In genomic region chr6:15370730-15371129, GRCh38 we compare ENCODE assay signal across 21 cellular contexts.
DNase-seq lines count a peak whose midpoint lies in the region; ATAC-seq and TF ChIP-seq lines count a peak whose summit lies in the region.
"Had no signal": no experiment of that assay in that cellular context is flagged by ENCODE, and none has a peak within 500 bp of the region (broad histone marks: within the 10 kb centered on the region; RNA-seq: fewer than 3 reads in every experiment).

No MANE protein-coding gene starts in this region.

- H3K27ac ChIP-seq in breast epithelium: no peak overlapping the region
- H3K27ac ChIP-seq: A549, C4-2B, SK-N-MC had no signal

- no peak for ATAC-seq in T-helper 17 cell
- ATAC-seq in esophagus mucosa: peak; percentile 89
- ATAC-seq in stimulated activated effector memory CD8-positive, alpha-beta T cell treated with anti-CD3 and anti-CD28 coated beads, Interleukin-12 subunit alpha, Interleukin-12 subunit beta, amount 100 ng/mL, for 72 hours: no peak
- ATAC-seq: A549, GM12878, Right ventricle myocardium inferior had no signal

- BruUV-seq in MCF 10A (replicated peaks; lab: Mats Ljungman, UMichigan): no TSS peak

- CTCF ChIA-PET in MCF 10A (lab: Yijun Ruan, JAX): interaction anchor here (1.2 kb wide), 1 partner anchor 18 kb away, joined by 4 read pairs; no protein-coding TSS in a partner anchor

- intact Hi-C loops in MCF 10A (cut with micrococcal nuclease) (no loop called here), breast epithelium (cut with DNase I; ENCODE audit: low total_unique reads) (no loop called here)

- peaks cover 0 to 3% of the 10 kb centered on the region in 2 donors for H3K4me1 ChIP-seq in breast epithelium

- H3K36me3 ChIP-seq in breast epithelium: no peaks in the 10 kb centered on the region

- H3K9me3 ChIP-seq in breast epithelium (no peaks in the 10 kb centered on the region), T-helper 17 cell (ENCODE audit: control insufficient read depth, low read length, poor library complexity, severe bottlenecking) (no peaks in the 10 kb centered on the region)
- H3K9me3 ChIP-seq: A549 had no signal

- no peaks in the 10 kb centered on the region for H3K36me3 Mint-ChIP-seq in MCF 10A (ENCODE audit: insufficient read depth, unreplicated experiment)
- no peaks in the 10 kb centered on the region for H3K36me3 Mint-ChIP-seq in T-helper 17 cell (ENCODE audit: low read depth)
- peaks cover 25% of the 10 kb centered on the region for H3K36me3 Mint-ChIP-seq in stimulated activated effector memory CD8-positive, alpha-beta T cell treated with anti-CD3 and anti-CD28 coated beads, Interleukin-12 subunit alpha, Interleukin-12 subunit beta, amount 100 ng/mL, for 72 hours

- H3K9me3 Mint-ChIP-seq in MCF 10A (ENCODE audit: unreplicated experiment): no peaks in the 10 kb centered on the region
- no peaks in the 10 kb centered on the region for H3K9me3 Mint-ChIP-seq in stimulated activated effector memory CD8-positive, alpha-beta T cell treated with anti-CD3 and anti-CD28 coated beads, Interleukin-12 subunit alpha, Interleukin-12 subunit beta, amount 100 ng/mL, for 72 hours

- POLR2A ChIA-PET in MCF 10A (lab: Yijun Ruan, JAX): interaction anchor here (1.0 to 1.5 kb wide), 5 partner anchors 16 to 124 kb away, joined by 3 to 4 read pairs (median 3); no protein-coding TSS in a partner anchor

- peak; percentile 66 for DNase-seq in MCF 10A (ENCODE audit: unreplicated experiment)
- DNase-seq in breast epithelium (ENCODE audit: low spot score in 2 of 2): no peak
- no peak for DNase-seq in T-helper 17 cell
- no peak for DNase-seq in stimulated activated effector memory CD8-positive, alpha-beta T cell treated with anti-CD3 and anti-CD28 coated beads, Interleukin-12 subunit alpha, Interleukin-12 subunit beta, amount 100 ng/mL, for 72 hours (ENCODE audit: low spot score in 2 of 2)
- no peak for DNase-seq in NCI-H226
- no peak for DNase-seq in NCI-H1048 (lab: John Stamatoyannopoulos, UW)
- DNase-seq in NCI-H128 (lab: John Stamatoyannopoulos, UW; ENCODE audit: unreplicated experiment): no peak
- DNase-seq: DMS 273 treated with DMSO at 0.1 percent for 48 hours, GDM1, HCEC 1CT, KG1, NCI-H1105 treated with DMSO at 0.1 percent for 48 hours, NCI-H187, NCI-H2171, NCI-H510A had no signal

- H3K4me1 Mint-ChIP-seq in MCF 10A (ENCODE audit: insufficient read depth, unreplicated experiment) (peaks cover 36% of the 10 kb centered on the region), T-helper 17 cell (peaks cover 36% of the 10 kb centered on the region)
- peaks cover 57% of the 10 kb centered on the region for H3K4me1 Mint-ChIP-seq in stimulated activated effector memory CD8-positive, alpha-beta T cell treated with anti-CD3 and anti-CD28 coated beads, Interleukin-12 subunit alpha, Interleukin-12 subunit beta, amount 100 ng/mL, for 72 hours

- no peak overlapping the region for H3K4me3 Mint-ChIP-seq in MCF 10A (ENCODE audit: unreplicated experiment)
- no peak overlapping the region for H3K4me3 Mint-ChIP-seq in T-helper 17 cell
- no peak overlapping the region for H3K4me3 Mint-ChIP-seq in stimulated activated effector memory CD8-positive, alpha-beta T cell treated with anti-CD3 and anti-CD28 coated beads, Interleukin-12 subunit alpha, Interleukin-12 subunit beta, amount 100 ng/mL, for 72 hours

- TF ChIP-seq POLR2A in breast epithelium (IDR thresholded peaks at IDR 0.05): no peak

- TF ChIP-seq CTCF in MCF 10A (IDR thresholded peaks at IDR 0.05; ENCODE audit: unreplicated experiment) (no peak), breast epithelium (IDR thresholded peaks at IDR 0.05) (no peak)

- no peak overlapping the region for H3K4me3 ChIP-seq in breast epithelium
- H3K4me3 ChIP-seq: A549, GM12878 had no signal

- no peak overlapping the region for H3K27ac Mint-ChIP-seq in MCF 10A (ENCODE audit: low read depth, unreplicated experiment)
- H3K27ac Mint-ChIP-seq in T-helper 17 cell: peak overlapping the region; percentile 48
- H3K27ac Mint-ChIP-seq in stimulated activated effector memory CD8-positive, alpha-beta T cell treated with anti-CD3 and anti-CD28 coated beads, Interleukin-12 subunit alpha, Interleukin-12 subunit beta, amount 100 ng/mL, for 72 hours: peak overlapping the region; percentile 50

- no peaks in the 10 kb centered on the region for H3K27me3 Mint-ChIP-seq in MCF 10A (ENCODE audit: insufficient read depth, unreplicated experiment)
- no peaks in the 10 kb centered on the region for H3K27me3 Mint-ChIP-seq in T-helper 17 cell

- H3K27me3 ChIP-seq in breast epithelium: no peaks in the 10 kb centered on the region
